Comparison of ENCODE assay signal across 1 cellular context in genomic region chr1:31633117-31633516, GRCh38.
TF ChIP-seq lines count a peak whose summit lies in the region.

No MANE protein-coding gene starts in this region.

TF ChIP-seq in SK-N-SH, 30 proteins besides CTCF, POLR2A, EP300 and RAD21 (continued from another document):
- TF ChIP-seq RXRA (IDR thresholded peaks at IDR 0.05; ENCODE audit: borderline replicate concordance, low read depth) (no peak), REST (IDR thresholded peaks at IDR 0.05; ENCODE audit: low read depth, low read length) (no peak), NFIC (IDR thresholded peaks at IDR 0.05; ENCODE audit: borderline replicate concordance) (no peak), GABPA (IDR thresholded peaks at IDR 0.05; ENCODE audit: low read depth) (no peak), RFX5 (IDR thresholded peaks at IDR 0.05; ENCODE audit: low read length) (no peak), MXI1 (IDR thresholded peaks at IDR 0.05; ENCODE audit: low read depth, low read length) (no peak), MEF2A (IDR thresholded peaks at IDR 0.05; ENCODE audit: borderline replicate concordance, low read depth) (no peak), FOSL2 (IDR thresholded peaks at IDR 0.05; ENCODE audit: borderline replicate concordance, low read depth) (no peak), IRF3 (IDR thresholded peaks at IDR 0.05; ENCODE audit: low read depth, low read length) (no peak), EZH2phosphoT487 (IDR thresholded peaks at IDR 0.05; ENCODE audit: borderline replicate concordance, low read depth) (no peak), FOXM1 (IDR thresholded peaks at IDR 0.05; ENCODE audit: low read depth) (no peak), NRF1 (IDR thresholded peaks at IDR 0.05; ENCODE audit: low read depth, low read length) (no peak), TEAD4 (IDR thresholded peaks at IDR 0.05; ENCODE audit: borderline replicate concordance, insufficient read depth) (no peak)
